10 cellular contexts compared by ENCODE assay signal in the genomic region with DNA sequence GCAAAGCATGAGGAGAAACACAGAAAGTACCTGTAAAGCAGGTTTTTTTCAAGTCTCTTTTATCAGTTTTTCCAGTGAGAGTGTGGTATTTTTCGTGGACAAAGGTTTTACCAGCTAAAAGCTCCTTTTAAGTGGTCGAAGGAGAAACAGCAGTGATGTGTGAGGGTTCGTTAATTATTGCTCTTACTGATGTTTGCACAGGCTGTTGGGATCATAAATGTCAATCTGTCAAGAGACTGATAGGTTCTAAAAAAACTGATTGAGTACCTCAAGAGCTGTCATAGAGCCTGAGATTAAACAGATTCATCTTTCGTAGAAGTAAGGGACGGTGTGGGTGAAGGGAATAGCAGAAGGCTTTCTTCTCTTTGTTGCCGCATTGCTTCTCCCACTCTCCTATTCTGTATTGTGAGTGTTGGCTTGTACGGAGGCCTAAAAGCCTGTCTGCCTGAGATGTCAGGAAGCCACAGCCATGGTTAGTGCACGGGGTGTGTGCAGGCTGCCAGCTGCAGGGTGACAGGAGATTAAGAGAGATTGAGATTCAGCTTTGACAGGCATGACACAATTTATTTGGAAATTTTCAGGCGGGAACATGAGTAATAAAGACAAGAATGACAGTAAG.
DNase-seq lines count a peak whose midpoint lies in the region; ATAC-seq and TF ChIP-seq lines count a peak whose summit lies in the region.
"Had no signal": no experiment of that assay in that cellular context is flagged by ENCODE, and none has a peak within 500 bp of the region (broad histone marks: within the 10 kb centered on the region; RNA-seq: fewer than 3 reads in every experiment).

No MANE protein-coding gene starts in this region.

- ATAC-seq in left lung (peak; percentile 71), GM19328 (IDR thresholded peaks at IDR 0.05; ENCODE audit: unreplicated experiment) (no peak)

- intact Hi-C loops in left lung (cut with DNase I): no loop called here

- no peaks in the 10 kb centered on the region for H3K9me3 ChIP-seq in left lung

- DNase-seq in D341Med (ENCODE audit: low spot score) (peak; percentile 43), NCI-H1105 treated with DMSO at 0.1 percent for 48 hours (lab: John Stamatoyannopoulos, UW) (peak; percentile 97), SK-N-DZ (ENCODE audit: low spot score) (peak; percentile 63), left lung (no peak), HCEC 1CT (no peak)
- DNase-seq in effector CD4-positive, alpha-beta T cell: no peak
- no peak for DNase-seq in activated CD8-positive, alpha-beta memory T cell treated with anti-CD3 and anti-CD28 coated beads, Interleukin-2, amount 50 U/mL, for 48 hours
- DNase-seq: foreskin fibroblast, mammary epithelial cell had no signal

- H3K4me3 ChIP-seq in left lung: no peak overlapping the region

- no peak for TF ChIP-seq CTCF in left lung (IDR thresholded peaks at IDR 0.05)

- H3K36me3 ChIP-seq in left lung: no peaks in the 10 kb centered on the region

- no peak overlapping the region for H3K27ac ChIP-seq in left lung

- no peaks in the 10 kb centered on the region for H3K27me3 ChIP-seq in left lung

- no peaks in the 10 kb centered on the region for H3K4me1 ChIP-seq in left lung

Comparison
In these comparisons a context has a peak if more than half of its experiments do, and no peak if none do; other contexts are left out.
1. DNase-seq: peak in D341Med (single experiment), NCI-H1105 treated with DMSO at 0.1 percent for 48 hours (single experiment) and SK-N-DZ (single experiment); none in left lung (0 of 2), effector CD4-positive, alpha-beta T cell (single experiment), activated CD8-positive, alpha-beta memory T cell treated with anti-CD3 and anti-CD28 coated beads, Interleukin-2, amount 50 U/mL, for 48 hours (single experiment) and HCEC 1CT (single experiment).